In genomic region chr21:27269646-27270045, GRCh38 we compare ENCODE assay signal across 13 cellular contexts.
DNase-seq lines count a peak whose midpoint lies in the region; FAIRE-seq and TF ChIP-seq lines count a peak whose summit lies in the region.
"Had no signal": no experiment of that assay in that cellular context is flagged by ENCODE, and none has a peak within 500 bp of the region (broad histone marks: within the 10 kb centered on the region; RNA-seq: fewer than 3 reads in every experiment).

No MANE protein-coding gene starts in this region.

- no peak for TF ChIP-seq POLR2A in GM12892 (IDR thresholded peaks at IDR 0.05; ENCODE audit: low read depth, low read length)

- in situ Hi-C loops in G401 (cut with HindIII; ENCODE audit: low sequenced_read_pairs), result no loop called here

- DNase-seq in AG08395 (ENCODE audit: low spot score) (peak; percentile 83), HTR-8/SVneo (ENCODE audit: insufficient read length, low spot score) (peak; percentile 21), amniotic stem cell (lab: John Stamatoyannopoulos, UW) (peak; percentile 49), iPS-NIHi7 (ENCODE audit: extremely low spot score) (peak; percentile 31), G401 (ENCODE audit: low spot score) (no peak), NCI-H2196 (lab: John Stamatoyannopoulos, UW; ENCODE audit: unreplicated experiment) (no peak), NCI-H2107 treated with DMSO at 0.1 percent for 48 hours (lab: John Stamatoyannopoulos, UW; ENCODE audit: unreplicated experiment) (no peak), GM12892 (ENCODE audit: insufficient read length) (no peak)
- DNase-seq: cortex of kidney, NCI-H446, pancreas, T-helper 1 cell had no signal

- FAIRE-seq in HTR-8/SVneo (lab: Jason Lieb, UNC) (no peak), GM12892 (lab: Jason Lieb, UNC) (no peak)
- FAIRE-seq: GM12891, pancreas had no signal

Comparison
In these comparisons a context has a peak if more than half of its experiments do, and no peak if none do; other contexts are left out.
1. DNase-seq: peak in AG08395 (single experiment), HTR-8/SVneo (single experiment), amniotic stem cell (single experiment) and iPS-NIHi7 (single experiment); none in G401 (single experiment), NCI-H2196 (single experiment), NCI-H2107 treated with DMSO at 0.1 percent for 48 hours (single experiment) and GM12892 (single experiment).